Comparison of ENCODE assay signal across 1 cellular context in the genomic region with DNA sequence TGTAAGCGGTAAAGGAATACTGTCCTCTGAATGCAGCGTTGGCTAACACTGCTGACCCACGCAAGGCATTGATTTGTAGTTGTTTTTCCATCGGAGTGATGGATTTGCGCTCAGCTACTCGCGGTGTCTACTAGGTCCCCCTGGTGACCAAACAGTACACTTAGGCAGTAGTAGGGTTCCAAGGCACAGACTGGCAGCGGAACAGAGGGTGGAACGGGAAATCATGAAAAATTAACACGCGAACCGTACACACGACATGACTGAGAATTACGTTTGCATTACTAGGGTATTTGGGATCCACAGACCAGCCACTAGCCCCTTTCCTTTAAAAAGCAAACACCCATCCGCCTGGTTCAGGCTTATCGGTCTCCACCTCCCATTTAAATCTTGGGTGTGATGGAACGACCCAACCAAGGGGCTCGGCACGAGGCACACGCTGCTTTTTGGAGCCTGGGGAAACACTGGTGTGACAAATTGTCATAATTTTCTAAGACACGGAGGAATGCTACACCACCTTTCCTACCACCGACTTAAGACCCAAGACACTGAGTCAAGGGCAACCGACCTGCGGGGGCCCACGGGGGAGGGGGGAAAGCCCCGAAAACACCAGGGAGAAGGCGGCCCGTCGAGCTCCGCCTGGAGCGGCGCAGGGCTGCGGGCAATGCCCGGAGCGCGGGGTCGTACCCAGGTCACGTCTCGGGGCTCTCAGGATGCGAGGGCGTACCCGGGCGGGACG.
TF ChIP-seq lines count a peak whose summit lies in the region.

No MANE protein-coding gene starts in this region.

TF ChIP-seq in GM23338, 12 proteins besides CTCF, POLR2A, EP300 and RAD21 (continued from another document):
- TF ChIP-seq STAT1 (IDR thresholded peaks at IDR 0.05; ENCODE audit: unreplicated experiment) (no peak), JUNB (IDR thresholded peaks at IDR 0.05; ENCODE audit: unreplicated experiment) (no peak), EZH2phosphoT487 (IDR thresholded peaks at IDR 0.05; ENCODE audit: unreplicated experiment) (no peak), EZH2 (IDR thresholded peaks at IDR 0.05; ENCODE audit: low read depth, unreplicated experiment) (no peak), POLR2AphosphoS5 (IDR thresholded peaks at IDR 0.05; ENCODE audit: low read depth) (no peak), ZNF114 (CRISPR knock-in tag; IDR thresholded peaks at IDR 0.05) (no peak), CREB1 (CRISPR knock-in tag; IDR thresholded peaks at IDR 0.05; ENCODE audit: low read depth) (no peak), ZNF331 (CRISPR knock-in tag; IDR thresholded peaks at IDR 0.05; ENCODE audit: low read depth) (no peak), NANOG (IDR thresholded peaks at IDR 0.05; ENCODE audit: borderline replicate concordance) (no peak)
- TF ChIP-seq, protein P1, sequence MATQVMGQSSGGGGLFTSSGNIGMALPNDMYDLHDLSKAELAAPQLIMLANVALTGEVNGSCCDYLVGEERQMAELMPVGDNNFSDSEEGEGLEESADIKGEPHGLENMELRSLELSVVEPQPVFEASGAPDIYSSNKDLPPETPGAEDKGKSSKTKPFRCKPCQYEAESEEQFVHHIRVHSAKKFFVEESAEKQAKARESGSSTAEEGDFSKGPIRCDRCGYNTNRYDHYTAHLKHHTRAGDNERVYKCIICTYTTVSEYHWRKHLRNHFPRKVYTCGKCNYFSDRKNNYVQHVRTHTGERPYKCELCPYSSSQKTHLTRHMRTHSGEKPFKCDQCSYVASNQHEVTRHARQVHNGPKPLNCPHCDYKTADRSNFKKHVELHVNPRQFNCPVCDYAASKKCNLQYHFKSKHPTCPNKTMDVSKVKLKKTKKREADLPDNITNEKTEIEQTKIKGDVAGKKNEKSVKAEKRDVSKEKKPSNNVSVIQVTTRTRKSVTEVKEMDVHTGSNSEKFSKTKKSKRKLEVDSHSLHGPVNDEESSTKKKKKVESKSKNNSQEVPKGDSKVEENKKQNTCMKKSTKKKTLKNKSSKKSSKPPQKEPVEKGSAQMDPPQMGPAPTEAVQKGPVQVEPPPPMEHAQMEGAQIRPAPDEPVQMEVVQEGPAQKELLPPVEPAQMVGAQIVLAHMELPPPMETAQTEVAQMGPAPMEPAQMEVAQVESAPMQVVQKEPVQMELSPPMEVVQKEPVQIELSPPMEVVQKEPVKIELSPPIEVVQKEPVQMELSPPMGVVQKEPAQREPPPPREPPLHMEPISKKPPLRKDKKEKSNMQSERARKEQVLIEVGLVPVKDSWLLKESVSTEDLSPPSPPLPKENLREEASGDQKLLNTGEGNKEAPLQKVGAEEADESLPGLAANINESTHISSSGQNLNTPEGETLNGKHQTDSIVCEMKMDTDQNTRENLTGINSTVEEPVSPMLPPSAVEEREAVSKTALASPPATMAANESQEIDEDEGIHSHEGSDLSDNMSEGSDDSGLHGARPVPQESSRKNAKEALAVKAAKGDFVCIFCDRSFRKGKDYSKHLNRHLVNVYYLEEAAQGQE (IDR thresholded peaks at IDR 0.05; ENCODE audit: unreplicated experiment): no peak
- TF ChIP-seq, protein P2, sequence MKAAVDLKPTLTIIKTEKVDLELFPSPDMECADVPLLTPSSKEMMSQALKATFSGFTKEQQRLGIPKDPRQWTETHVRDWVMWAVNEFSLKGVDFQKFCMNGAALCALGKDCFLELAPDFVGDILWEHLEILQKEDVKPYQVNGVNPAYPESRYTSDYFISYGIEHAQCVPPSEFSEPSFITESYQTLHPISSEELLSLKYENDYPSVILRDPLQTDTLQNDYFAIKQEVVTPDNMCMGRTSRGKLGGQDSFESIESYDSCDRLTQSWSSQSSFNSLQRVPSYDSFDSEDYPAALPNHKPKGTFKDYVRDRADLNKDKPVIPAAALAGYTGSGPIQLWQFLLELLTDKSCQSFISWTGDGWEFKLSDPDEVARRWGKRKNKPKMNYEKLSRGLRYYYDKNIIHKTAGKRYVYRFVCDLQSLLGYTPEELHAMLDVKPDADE (IDR thresholded peaks at IDR 0.05): no peak
